8 cellular contexts compared by ENCODE assay signal in genomic region chr9:136631038-136632000, GRCh38. TPM values are rescaled to one million over a fixed set of nuclear protein-coding genes. Genes with fewer than 3 reads are reported as not detected.
A peak's percentile ranks its signal among the peaks of the same experiment; 100 is the strongest.
DNase-seq lines count a peak whose midpoint lies in the region; ATAC-seq and TF ChIP-seq lines count a peak whose summit lies in the region.

No MANE protein-coding gene starts in this region.

- no peaks in the 10 kb centered on the region for H3K36me3 ChIP-seq in IMR-90 (ENCODE audit: control insufficient read depth, insufficient read depth, low read length)
- H3K36me3 ChIP-seq in PC-9 (ENCODE audit: low read depth): no peaks in the 10 kb centered on the region
- H3K36me3 ChIP-seq in neutrophil: no peaks in the 10 kb centered on the region

- H3K56ac ChIP-seq in IMR-90 (ENCODE audit: extremely low read depth, insufficient read depth, low read length): no peak overlapping the region

- ATAC-seq in IMR-90 (ENCODE audit: low read depth) (peak; percentile 91), HG02610 (IDR thresholded peaks at IDR 0.05; ENCODE audit: unreplicated experiment) (no peak)
- peak; percentile 79 to 86 for ATAC-seq in activated T-cell treated with anti-CD3 and anti-CD28 coated beads, Interleukin-2, amount 50 U/mL, for 4 hours

- dilution Hi-C loops in IMR-90 (cut with HindIII; ENCODE audit: low sequenced_read_pairs, unreplicated experiment): no loop called here

- H3K14ac ChIP-seq in IMR-90 (replicated peaks; ENCODE audit: low read depth, low read length): no peak overlapping the region

- BruUV-seq in IMR-90 (replicated peaks; lab: Mats Ljungman, UMichigan) (no TSS peak), PC-9 (replicated peaks; lab: Mats Ljungman, UMichigan) (no TSS peak)

- no peaks in the 10 kb centered on the region for H3K9me2 ChIP-seq in PC-9 (ENCODE audit: insufficient read depth)

- H3F3A ChIP-seq in PC-9 (ENCODE audit: insufficient read depth, low read depth): peaks cover 16% of the 10 kb centered on the region

- peaks cover 6% of the 10 kb centered on the region; the same call in 1 of the 2 replicates for H3K9me1 ChIP-seq in IMR-90 (ENCODE audit: insufficient read depth, low read length)

- H4K20me1 ChIP-seq in IMR-90 (ENCODE audit: insufficient read depth, low read length): peaks cover 9% of the 10 kb centered on the region; the same call in 1 of the 2 replicates
- no peaks in the 10 kb centered on the region for H4K20me1 ChIP-seq in PC-9 (ENCODE audit: insufficient read depth)

- no peaks in the 10 kb centered on the region for H3K9me3 ChIP-seq in IMR-90 (ENCODE audit: control insufficient read depth, insufficient read depth, low read length)
- no peaks in the 10 kb centered on the region for H3K9me3 ChIP-seq in PC-9 (ENCODE audit: insufficient read depth, low read depth)
- H3K9me3 ChIP-seq in neutrophil: no peaks in the 10 kb centered on the region

- H3K4me3 ChIP-seq in IMR-90 (ENCODE audit: insufficient read depth, low read depth, low read length) (no peak overlapping the region), PC-9 (no peak overlapping the region), neutrophil (ENCODE audit: low read depth in 1 of 2, low read length in 1 of 2) (no peak overlapping the region)

- H4K5ac ChIP-seq in IMR-90 (ENCODE audit: low read depth, low read length): no peak overlapping the region

- CTCF ChIA-PET in IMR-90 (lab: Yijun Ruan, JAX) (interaction anchor here (0.9 to 1.3 kb wide), 4 partner anchors 10 to 147 kb away, joined by 3 to 9 read pairs (median 4); no protein-coding TSS in a partner anchor), PC-9 (lab: Charles Lee) (interaction anchor here (0.5 to 0.7 kb wide), 4 partner anchors 143 to 382 kb away, joined by 3 to 4 read pairs (median 4); no protein-coding TSS in a partner anchor)

- H3K4me1 ChIP-seq in IMR-90 (ENCODE audit: control insufficient read depth, insufficient read depth, low read length) (no peaks in the 10 kb centered on the region), PC-9 (replicated peaks; ENCODE audit: insufficient read depth) (0 out of 2 replicates have a peak, but pooled peaks cover 3% of the 10 kb centered on the region), neutrophil (ENCODE audit: control insufficient read depth in 1 of 2, insufficient read depth in 1 of 2, low read depth in 1 of 2, low read length in 1 of 2) (peaks cover 10 to 35% of the 10 kb centered on the region in 2 experiments)

- H3K9ac ChIP-seq in IMR-90 (ENCODE audit: low read depth, low read length): no peak overlapping the region

- H3K4me2 ChIP-seq in IMR-90 (ENCODE audit: low read depth, low read length) (no peak overlapping the region), PC-9 (no peak overlapping the region)

- no peak overlapping the region for H3K4ac ChIP-seq in IMR-90 (ENCODE audit: low read depth, low read length)

- peaks cover 5% of the 10 kb centered on the region for H3K4me1 Mint-ChIP-seq in activated T-cell treated with anti-CD3 and anti-CD28 coated beads, Interleukin-2, amount 50 U/mL, for 4 hours (ENCODE audit: low read depth)

- peak overlapping the region; percentile 16 for H2AFZ ChIP-seq in IMR-90 (replicated peaks; ENCODE audit: low read length, poor library complexity)
- H2AFZ ChIP-seq in PC-9: no peak overlapping the region

- 74% methylated on average over 18 of the region's 31 CpGs; no CpG with 5 or more reads in 1 of the 2 experiments for WGBS in IMR-90 (ENCODE audit: extremely low coverage in 2 of 2, insufficient read length in 1 of 2), 2 experiments

- peaks cover 4% of the 10 kb centered on the region for H3K27me3 Mint-ChIP-seq in activated T-cell treated with anti-CD3 and anti-CD28 coated beads, Interleukin-2, amount 50 U/mL, for 4 hours (ENCODE audit: low read depth)

- H3K27me3 ChIP-seq in IMR-90 (ENCODE audit: control insufficient read depth, insufficient read depth, low read length): peaks cover 11% of the 10 kb centered on the region
- H3K27me3 ChIP-seq in PC-9 (ENCODE audit: insufficient read depth, low read depth): no peaks in the 10 kb centered on the region
- H3K27me3 ChIP-seq in neutrophil: peaks cover 65% of the 10 kb centered on the region

- no peak overlapping the region for H2BK20ac ChIP-seq in IMR-90 (ENCODE audit: low read depth, low read length)

- H2AK5ac ChIP-seq in IMR-90 (ENCODE audit: low read depth, low read length): no peak overlapping the region

- no peak overlapping the region for H2BK15ac ChIP-seq in IMR-90 (ENCODE audit: low read depth, low read length)

- peak; percentile 91 for TF ChIP-seq CTCF in IMR-90 (conservative IDR thresholded peaks at IDR 0.05; ENCODE audit: low read depth, low read length)
- peak; percentile 85 for TF ChIP-seq CTCF in PC-9 (conservative IDR thresholded peaks at IDR 0.05)
- peak; percentile 78 for TF ChIP-seq CTCF in neutrophil (IDR thresholded peaks at IDR 0.05)

- no peak overlapping the region for H4K8ac ChIP-seq in IMR-90 (ENCODE audit: low read depth in 2 of 2, low read length in 2 of 2)

- in situ Hi-C loops in IMR-90 (cut with MboI; ENCODE audit: low sequenced_read_pairs): loop anchor here (5.0 kb wide), 1 partner anchor 139 kb away; no protein-coding TSS in a partner anchor

- H3K79me1 ChIP-seq in IMR-90 (ENCODE audit: low read depth in 1 of 2, low read length in 2 of 2): no peaks in the 10 kb centered on the region; a peak in 1 of 4 replicates

- peak; percentile 80 for DNase-seq in COLO668 (lab: John Stamatoyannopoulos, UW; ENCODE audit: unreplicated experiment)
- peak; percentile 76 for DNase-seq in IMR-90
- peak; percentile 52 to 74 for DNase-seq in PC-9
- peak; percentile 73 for DNase-seq in activated T-cell treated with anti-CD3 and anti-CD28 coated beads, Interleukin-2, amount 50 U/mL, for 4 hours
- peak; percentile 80 for DNase-seq in fibroblast of gingiva (ENCODE audit: low read depth)
- peak; percentile 57 for DNase-seq in stromal cell of bone marrow (ENCODE audit: low read depth)

- peak; percentile 97 for TF ChIP-seq RAD21 in IMR-90 (IDR thresholded peaks at IDR 0.05; ENCODE audit: low read length)

- intact Hi-C loops in IMR-90 (cut with micrococcal nuclease): loop anchor here (1.0 kb wide), 1 partner anchor 146 kb away; no protein-coding TSS in a partner anchor
- intact Hi-C loops in PC-9 (cut with micrococcal nuclease; ENCODE audit: unreplicated experiment): loop anchor here (1.0 to 10.0 kb wide), 5 partner anchors 63 to 1029 kb away; partner anchors contain the start of gene SNAPC4

- H3K27ac ChIP-seq in IMR-90 (ENCODE audit: insufficient read depth, low read length) (no peak overlapping the region), PC-9 (no peak overlapping the region), neutrophil (no peak overlapping the region)

- no peak overlapping the region for H3K4me3 Mint-ChIP-seq in activated T-cell treated with anti-CD3 and anti-CD28 coated beads, Interleukin-2, amount 50 U/mL, for 4 hours

- POLR2A ChIA-PET in IMR-90 (lab: Charles Lee; ENCODE audit: unreplicated experiment) (no interaction called here), PC-9 (lab: Charles Lee; ENCODE audit: unreplicated experiment) (interaction anchor here (0.6 kb wide), 1 partner anchor 366 kb away, joined by 3 read pairs; no protein-coding TSS in a partner anchor)

- H2AK9ac ChIP-seq in IMR-90 (replicated peaks; ENCODE audit: low read depth, low read length, poor library complexity): no peak overlapping the region

- no peak overlapping the region for H2BK120ac ChIP-seq in IMR-90 (ENCODE audit: low read depth, low read length)

- H4K91ac ChIP-seq in IMR-90 (ENCODE audit: insufficient read depth, low read depth, low read length): no peak overlapping the region

- H3K36me3 Mint-ChIP-seq in activated T-cell treated with anti-CD3 and anti-CD28 coated beads, Interleukin-2, amount 50 U/mL, for 4 hours (ENCODE audit: insufficient read depth): no peaks in the 10 kb centered on the region

- TF ChIP-seq POLR2A in IMR-90 (IDR thresholded peaks at IDR 0.05; ENCODE audit: low read depth, low read length): 0 out of 2 replicates have a peak, but pooled peaks have one; percentile 30

- H3K9me3 Mint-ChIP-seq in activated T-cell treated with anti-CD3 and anti-CD28 coated beads, Interleukin-2, amount 50 U/mL, for 4 hours: no peaks in the 10 kb centered on the region

- no peaks in the 10 kb centered on the region for H3K79me2 ChIP-seq in PC-9 (ENCODE audit: low read depth)

- H3K23ac ChIP-seq in IMR-90 (ENCODE audit: low read depth, low read length): no peak overlapping the region

- no peak overlapping the region for H3K18ac ChIP-seq in IMR-90 (ENCODE audit: low read depth, low read length)

- H2BK5ac ChIP-seq in IMR-90 (ENCODE audit: low read depth, low read length, poor library complexity, severe bottlenecking): no peak overlapping the region

TF ChIP-seq in IMR-90, 13 proteins besides CTCF, POLR2A, EP300 and RAD21:
- no peak for TF ChIP-seq MAFK (IDR thresholded peaks at IDR 0.05; ENCODE audit: low read depth, low read length)
- peak; percentile 95 for TF ChIP-seq SMC3 (IDR thresholded peaks at IDR 0.05; ENCODE audit: low read depth, low read length)
- no peak for TF ChIP-seq NFE2L2 (IDR thresholded peaks at IDR 0.05; ENCODE audit: low read depth, low read length)

RNA-seq across cellular contexts. Expression of gene EGFL7, which starts 31.4 kb away (rescaled TPM):
- 1.4 and 2.2 TPM in 2 replicates for total RNA-seq in IMR-90 (2012; rRNA removed)
- 10.4 and 16.4 TPM in 2 replicates for polyA plus RNA-seq in IMR-90 (2012; rRNA removed)
- polyA plus RNA-seq in IMR-90 (2012; cell fraction: cytosol; rRNA removed): 9.6 and 22.1 TPM in 2 replicates
- polyA plus RNA-seq in IMR-90 (2012; cell fraction: nucleus; rRNA removed; ENCODE audit: low replicate concordance): 7.1 and 18.2 TPM in 2 replicates
- total RNA-seq in PC-9 (2021): 53.1 and 70.7 TPM in 2 replicates
- total RNA-seq in activated T-cell treated with anti-CD3 and anti-CD28 coated beads, Interleukin-2, amount 50 U/mL, for 4 hours: 1 to 10 TPM; 2.3 to 4.3 (median 3.2) TPM

RNA-seq across cellular contexts. Expression of gene AGPAT2, which starts 55.9 kb away (rescaled TPM):
- total RNA-seq in IMR-90 (2012; rRNA removed): 16.1 and 18.9 TPM in 2 replicates
- 37.2 and 39.5 TPM in 2 replicates for polyA plus RNA-seq in IMR-90 (2012; rRNA removed)
- polyA plus RNA-seq in IMR-90 (2012; cell fraction: cytosol; rRNA removed): 22.2 and 63.1 TPM in 2 replicates
- 54.0 and 103 TPM in 2 replicates for polyA plus RNA-seq in IMR-90 (2012; cell fraction: nucleus; rRNA removed; ENCODE audit: low replicate concordance)
- total RNA-seq in PC-9 (2021): 124 and 136 TPM in 2 replicates
- 10 to 100 TPM; 11.4 to 14.3 (median 11.7) TPM for total RNA-seq in activated T-cell treated with anti-CD3 and anti-CD28 coated beads, Interleukin-2, amount 50 U/mL, for 4 hours

Comparison
In these comparisons a context has a peak if more than half of its experiments do, and no peak if none do; other contexts are left out.
1. RNA of gene EGFL7, which starts 31.4 kb away (total RNA-seq): 53.1 to 70.7 TPM in PC-9; 2.3 to 4.3 TPM in activated T-cell treated with anti-CD3 and anti-CD28 coated beads, Interleukin-2, amount 50 U/mL, for 4 hours and 1.4 to 2.2 TPM in IMR-90; every median in the first group is over 10 times any median in the second.
2. Peak in every context shown above with its lines, with median percentiles within 50 percentile points of each other: DNase-seq and CTCF ChIP-seq.